Comparison of ENCODE assay signal across 9 cellular contexts in genomic region chr18:10559566-10560456, GRCh38. TPM values are rescaled to one million over a fixed set of nuclear protein-coding genes. Genes with fewer than 3 reads are reported as not detected.
DNase-seq lines count a peak whose midpoint lies in the region; ATAC-seq and FAIRE-seq lines count a peak whose summit lies in the region.
"Had no signal": no experiment of that assay in that cellular context is flagged by ENCODE, and none has a peak within 500 bp of the region (broad histone marks: within the 10 kb centered on the region; RNA-seq: fewer than 3 reads in every experiment).

No MANE protein-coding gene starts in this region.

- H3K4me1 ChIP-seq in thymus (ENCODE audit: control insufficient read depth, insufficient read depth, low read length) = no peaks in the 10 kb centered on the region

- peak overlapping the region; percentile 42 for H3K27ac ChIP-seq in thymus (ENCODE audit: low read depth)
- H3K27ac ChIP-seq: 22Rv1 had no signal

- ATAC-seq in HG02759 (IDR thresholded peaks at IDR 0.05; ENCODE audit: unreplicated experiment) = peak; percentile 75

- FAIRE-seq in GM19239 (lab: Jason Lieb, UNC) = no peak

- 55% methylated on average over 17 of the region's 17 CpGs for WGBS in thymus

- peak overlapping the region; percentile 16 for H3K4me3 ChIP-seq in thymus (ENCODE audit: low read length)

- H3K27me3 ChIP-seq in thymus (ENCODE audit: control insufficient read depth, insufficient read depth) = no peaks in the 10 kb centered on the region

- DNase-seq in DMS 273 (lab: John Stamatoyannopoulos, UW; ENCODE audit: unreplicated experiment) = peak; percentile 71
- no peak for DNase-seq in DMS 273 treated with DMSO at 0.1 percent for 48 hours (lab: John Stamatoyannopoulos, UW)
- DNase-seq in activated CD8-positive, alpha-beta memory T cell treated with anti-CD3 and anti-CD28 coated beads, Interleukin-2, amount 50 U/mL, for 48 hours = peak; percentile 60
- DNase-seq in islet precursor cell = peak; percentile 60
- DNase-seq in GM19239 (ENCODE audit: insufficient read length, low spot score) = no peak
- no peak for DNase-seq in dermis blood vessel endothelial cell

- H3K36me3 ChIP-seq in thymus (ENCODE audit: control insufficient read depth, insufficient read depth) = peaks cover 30% of the 10 kb centered on the region

- H3K9me3 ChIP-seq in thymus (ENCODE audit: control insufficient read depth) = no peaks in the 10 kb centered on the region

RNA-seq across cellular contexts. Expression of gene NAPG, which starts 34.0 kb away (rescaled TPM):
- 18.9 TPM for polyA plus RNA-seq in thymus
- 43.6 and 44.4 TPM in 2 replicates for total RNA-seq in dermis blood vessel endothelial cell

Comparison
In these comparisons a context has a peak if more than half of its experiments do, and no peak if none do; other contexts are left out.
1. DNase-seq: peak in DMS 273 (single experiment), activated CD8-positive, alpha-beta memory T cell treated with anti-CD3 and anti-CD28 coated beads, Interleukin-2, amount 50 U/mL, for 48 hours (single experiment) and islet precursor cell (single experiment); none in DMS 273 treated with DMSO at 0.1 percent for 48 hours (single experiment), GM19239 (single experiment) and dermis blood vessel endothelial cell (single experiment).